In the genomic region with DNA sequence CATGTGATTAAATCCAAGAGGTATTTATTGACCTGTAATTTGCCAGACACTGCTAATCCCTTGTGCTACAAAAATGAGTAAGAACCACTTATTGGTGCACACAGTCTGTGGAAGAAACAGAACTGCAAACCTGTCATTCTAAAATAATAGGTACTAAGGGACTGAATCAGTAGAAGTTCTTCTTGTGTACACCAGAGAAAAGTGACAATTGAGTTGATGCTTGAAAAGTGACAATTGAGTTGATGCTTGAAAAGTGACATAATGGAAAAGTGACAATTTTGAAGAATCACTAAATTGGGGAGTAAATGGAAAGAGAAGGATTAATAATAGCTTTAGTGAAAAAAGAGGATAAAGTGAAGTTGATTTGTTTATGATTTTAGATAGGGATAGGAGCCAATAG, we compare ENCODE assay signal across 17 cellular contexts. TPM values are rescaled to one million over a fixed set of nuclear protein-coding genes. Genes with fewer than 3 reads are reported as not detected.
"Had no signal": no experiment of that assay in that cellular context is flagged by ENCODE, and none has a peak within 500 bp of the region (broad histone marks: within the 10 kb centered on the region; RNA-seq: fewer than 3 reads in every experiment).

No MANE protein-coding gene starts in this region.

- H3K27ac Mint-ChIP-seq: activated CD8-positive, alpha-beta memory T cell treated with anti-CD3 and anti-CD28 coated beads, Interleukin-2, amount 10 ng/mL, durations not matched to agents 7 days and 5 days; nephron; T-helper 2 cell treated with Interferon-gamma antibody and Interleukin-4, amounts not matched to agents 5 μg/mL and 100 μg/mL, for 36 hours had no signal

- DNase-seq: activated CD8-positive, alpha-beta memory T cell treated with anti-CD3 and anti-CD28 coated beads, Interleukin-2, amount 10 ng/mL, durations not matched to agents 7 days and 5 days; activated naive CD4-positive, alpha-beta T cell; activated T-cell treated with anti-CD3 and anti-CD28 coated beads, Interleukin-2, amount 50 U/mL, for 48 hours; adrenal gland; islet precursor cell; mucosa of descending colon; right cardiac atrium; stimulated activated CD4-positive, alpha-beta T cell treated with anti-CD3 and anti-CD28 coated beads, Interleukin-15, amount 100 ng/mL, for 24 hours; stimulated activated CD4-positive, alpha-beta T cell treated with anti-CD3 and anti-CD28 coated beads, Interleukin-4, amount 100 ng/mL, for 1 hour; stimulated activated naive CD4-positive, alpha-beta T cell; transverse colon had no signal

- H3K4me3 ChIP-seq: adrenal gland, esophagus muscularis mucosa, mucosa of descending colon, prostate gland, skin epidermis, transverse colon, vagina had no signal

- H3K27me3 ChIP-seq: adrenal gland, esophagus muscularis mucosa, transverse colon, vagina had no signal

- H3K9me3 ChIP-seq: adrenal gland, esophagus muscularis mucosa, mucosa of descending colon, prostate gland, transverse colon, vagina had no signal

- H3K4me1 Mint-ChIP-seq: activated CD8-positive, alpha-beta memory T cell treated with anti-CD3 and anti-CD28 coated beads, Interleukin-2, amount 10 ng/mL, durations not matched to agents 7 days and 5 days; nephron had no signal

- H3K27ac ChIP-seq: adrenal gland, esophagus muscularis mucosa, prostate gland, skin epidermis, transverse colon, vagina had no signal

- H3K9me3 Mint-ChIP-seq: nephron; T-helper 2 cell treated with Interferon-gamma antibody and Interleukin-4, amounts not matched to agents 5 μg/mL and 100 μg/mL, for 36 hours had no signal

- ATAC-seq: activated CD8-positive, alpha-beta memory T cell treated with anti-CD3 and anti-CD28 coated beads, Interleukin-2, amount 10 ng/mL, durations not matched to agents 7 days and 5 days; mucosa of descending colon; right cardiac atrium had no signal

- H3K4me3 Mint-ChIP-seq: activated CD8-positive, alpha-beta memory T cell treated with anti-CD3 and anti-CD28 coated beads, Interleukin-2, amount 10 ng/mL, durations not matched to agents 7 days and 5 days; nephron; T-helper 2 cell treated with Interferon-gamma antibody and Interleukin-4, amounts not matched to agents 5 μg/mL and 100 μg/mL, for 36 hours had no signal

- H3K27me3 Mint-ChIP-seq: activated CD8-positive, alpha-beta memory T cell treated with anti-CD3 and anti-CD28 coated beads, Interleukin-2, amount 10 ng/mL, durations not matched to agents 7 days and 5 days had no signal

- H3K4me1 ChIP-seq: prostate gland, transverse colon, vagina had no signal

RNA-seq across cellular contexts. Expression of gene DKK3, which starts 56.4 kb away (rescaled TPM):
- total RNA-seq: activated CD8-positive, alpha-beta memory T cell treated with anti-CD3 and anti-CD28 coated beads, Interleukin-2, amount 10 ng/mL, durations not matched to agents 7 days and 5 days had no signal
